1 cellular context compared by ENCODE assay signal in the genomic region with DNA sequence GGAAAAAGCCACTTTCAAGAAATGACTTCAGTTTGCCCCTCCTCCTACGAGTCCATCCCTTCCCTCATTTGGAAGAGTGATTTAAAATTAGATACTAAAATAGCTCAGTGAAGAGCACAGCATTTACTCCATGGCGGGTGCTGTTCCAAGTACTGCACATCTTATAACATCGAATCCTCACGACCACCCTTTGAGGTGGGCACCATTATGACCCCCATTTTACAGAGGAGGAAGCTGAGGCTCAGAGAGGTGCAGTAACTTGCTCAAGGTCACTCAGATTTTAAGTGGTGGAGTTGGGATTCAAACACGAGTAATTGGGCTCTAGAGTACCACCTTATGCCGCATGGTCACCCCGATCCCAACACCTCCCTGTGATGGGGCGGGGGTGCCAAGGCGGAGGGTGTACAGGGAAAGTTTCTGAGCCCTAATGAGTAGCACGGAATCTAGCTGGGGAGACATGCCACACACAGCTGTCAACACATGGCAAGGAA.
TF ChIP-seq lines count a peak whose summit lies in the region.

No MANE protein-coding gene starts in this region.

TF ChIP-seq in H1, 55 proteins besides CTCF, POLR2A, EP300 and RAD21:
- TF ChIP-seq HDAC2 (IDR thresholded peaks at IDR 0.05; ENCODE audit: borderline replicate concordance in 1 of 2, low read depth in 2 of 2, low read length in 2 of 2) (no peak), RNF2 (IDR thresholded peaks at IDR 0.05; ENCODE audit: borderline replicate concordance, low read depth, low read length, missing control alignments, poor library complexity, severe bottlenecking) (no peak), PHF8 (conservative IDR thresholded peaks at IDR 0.05; ENCODE audit: low read depth, low read length) (no peak)
